ENCODE assay signal across 21 cellular contexts in genomic region chr6:21496275-21496674, GRCh38.
"Had no signal": no experiment of that assay in that cellular context is flagged by ENCODE, and none has a peak within 500 bp of the region (broad histone marks: within the 10 kb centered on the region; RNA-seq: fewer than 3 reads in every experiment).

No MANE protein-coding gene starts in this region.

- H3K36me3 Mint-ChIP-seq: activated CD8-positive, alpha-beta memory T cell treated with anti-CD3 and anti-CD28 coated beads, Interleukin-2, amount 10 ng/mL, durations not matched to agents 7 days and 5 days; activated naive CD4-positive, alpha-beta T cell treated with anti-CD3 and anti-CD28 coated beads, Interleukin-2, amount 10 ng/mL, durations not matched to agents 7 days and 5 days; T-cell had no signal

- H3K4me3 Mint-ChIP-seq: activated CD4-positive, alpha-beta T cell treated with anti-CD3 and anti-CD28 coated beads, Interleukin-2, amount 10 ng/mL, durations not matched to agents 7 days and 5 days; activated CD8-positive, alpha-beta memory T cell treated with anti-CD3 and anti-CD28 coated beads, Interleukin-2, amount 10 ng/mL, durations not matched to agents 7 days and 5 days; activated CD8-positive, alpha-beta T cell treated with anti-CD3 and anti-CD28 coated beads for 36 hours; activated naive CD4-positive, alpha-beta T cell treated with anti-CD3 and anti-CD28 coated beads, Interleukin-2, amount 10 ng/mL, durations not matched to agents 7 days and 5 days; dendritic cell treated with granulocyte-macrophage colony-stimulating factor and Interleukin-4, amounts not matched to agents 40 ng/mL and 50 ng/mL, for 4 days; nephron progenitor cell; T-cell; T-helper 2 cell treated with Interferon-gamma antibody and Interleukin-4, amounts not matched to agents 5 μg/mL and 100 μg/mL, for 36 hours had no signal

- DNase-seq: activated CD4-positive, alpha-beta T cell treated with anti-CD3 and anti-CD28 coated beads, Interleukin-2, amount 10 ng/mL, durations not matched to agents 7 days and 5 days; activated CD4-positive, CD25-positive, alpha-beta regulatory T cell treated with anti-CD3 and anti-CD28 coated beads, Interleukin-2, amount 50 U/mL, for 72 hours; activated CD8-positive, alpha-beta memory T cell treated with anti-CD3 and anti-CD28 coated beads, Interleukin-2, amount 10 ng/mL, durations not matched to agents 7 days and 5 days; activated CD8-positive, alpha-beta T cell treated with anti-CD3 and anti-CD28 coated beads for 36 hours; activated effector memory CD4-positive, alpha-beta T cell treated with anti-CD3 and anti-CD28 coated beads, Interleukin-2, amount 50 U/mL, for 16 hours; activated naive CD4-positive, alpha-beta T cell treated with anti-CD3 and anti-CD28 coated beads, Interleukin-2, amount 10 ng/mL, durations not matched to agents 7 days and 5 days; activated T-cell treated with anti-CD3 and anti-CD28 coated beads for 4 hours; body of pancreas; effector CD4-positive, alpha-beta T cell; erythroblast; foreskin keratinocyte; nephron progenitor cell; occipital lobe; retina; stimulated activated CD4-positive, alpha-beta T cell treated with anti-CD3 and anti-CD28 coated beads, Interleukin-2, amount 100 ng/mL, for 48 hours; stimulated activated naive CD4-positive, alpha-beta T cell; T-cell; upper lobe of right lung; WERI-Rb-1 had no signal

- H3K27me3 Mint-ChIP-seq: activated CD4-positive, alpha-beta T cell treated with anti-CD3 and anti-CD28 coated beads, Interleukin-2, amount 10 ng/mL, durations not matched to agents 7 days and 5 days; activated CD8-positive, alpha-beta memory T cell treated with anti-CD3 and anti-CD28 coated beads, Interleukin-2, amount 10 ng/mL, durations not matched to agents 7 days and 5 days; activated CD8-positive, alpha-beta T cell treated with anti-CD3 and anti-CD28 coated beads for 36 hours; activated naive CD4-positive, alpha-beta T cell treated with anti-CD3 and anti-CD28 coated beads, Interleukin-2, amount 10 ng/mL, durations not matched to agents 7 days and 5 days; dendritic cell treated with granulocyte-macrophage colony-stimulating factor and Interleukin-4, amounts not matched to agents 40 ng/mL and 50 ng/mL, for 4 days had no signal

- H3K4me1 Mint-ChIP-seq: activated CD4-positive, alpha-beta T cell treated with anti-CD3 and anti-CD28 coated beads, Interleukin-2, amount 10 ng/mL, durations not matched to agents 7 days and 5 days; activated CD8-positive, alpha-beta memory T cell treated with anti-CD3 and anti-CD28 coated beads, Interleukin-2, amount 10 ng/mL, durations not matched to agents 7 days and 5 days; activated naive CD4-positive, alpha-beta T cell treated with anti-CD3 and anti-CD28 coated beads, Interleukin-2, amount 10 ng/mL, durations not matched to agents 7 days and 5 days; T-cell had no signal

- H3K27ac Mint-ChIP-seq: activated CD4-positive, alpha-beta T cell treated with anti-CD3 and anti-CD28 coated beads, Interleukin-2, amount 10 ng/mL, durations not matched to agents 7 days and 5 days; activated CD8-positive, alpha-beta memory T cell treated with anti-CD3 and anti-CD28 coated beads, Interleukin-2, amount 10 ng/mL, durations not matched to agents 7 days and 5 days; activated CD8-positive, alpha-beta T cell treated with anti-CD3 and anti-CD28 coated beads for 36 hours; activated naive CD4-positive, alpha-beta T cell treated with anti-CD3 and anti-CD28 coated beads, Interleukin-2, amount 10 ng/mL, durations not matched to agents 7 days and 5 days; dendritic cell treated with granulocyte-macrophage colony-stimulating factor and Interleukin-4, amounts not matched to agents 40 ng/mL and 50 ng/mL, for 4 days; nephron progenitor cell; T-cell; T-helper 2 cell treated with Interferon-gamma antibody and Interleukin-4, amounts not matched to agents 5 μg/mL and 100 μg/mL, for 36 hours had no signal

- H3K9me3 Mint-ChIP-seq: activated CD4-positive, alpha-beta T cell treated with anti-CD3 and anti-CD28 coated beads, Interleukin-2, amount 10 ng/mL, durations not matched to agents 7 days and 5 days; activated CD8-positive, alpha-beta T cell treated with anti-CD3 and anti-CD28 coated beads for 36 hours; activated naive CD4-positive, alpha-beta T cell treated with anti-CD3 and anti-CD28 coated beads, Interleukin-2, amount 10 ng/mL, durations not matched to agents 7 days and 5 days; dendritic cell treated with granulocyte-macrophage colony-stimulating factor and Interleukin-4, amounts not matched to agents 40 ng/mL and 50 ng/mL, for 4 days; T-cell; T-helper 2 cell treated with Interferon-gamma antibody and Interleukin-4, amounts not matched to agents 5 μg/mL and 100 μg/mL, for 36 hours had no signal
